Comparison of ENCODE assay signal across 2 cellular contexts in genomic region chr21:42002421-42002958, GRCh38.
TF ChIP-seq lines count a peak whose summit lies in the region.

No MANE protein-coding gene starts in this region.

TF ChIP-seq in HEK293, 187 proteins besides CTCF, POLR2A, EP300 and RAD21:
- TF ChIP-seq ZNF677 (tag by site-specific recombination; IDR thresholded peaks at IDR 0.05) (no peak), OSR2 (tag by site-specific recombination; IDR thresholded peaks at IDR 0.05) (peak; percentile 65)

TF ChIP-seq in GM12878, 131 proteins besides CTCF, POLR2A, EP300 and RAD21 (continues in another document):
- no peak for TF ChIP-seq EZH2 (IDR thresholded peaks at IDR 0.05; ENCODE audit: borderline replicate concordance, control insufficient read depth, low read depth, low read length)
- TF ChIP-seq BRCA1 (IDR thresholded peaks at IDR 0.05; ENCODE audit: low read depth, low read length) = no peak
- peak; percentile 81 for TF ChIP-seq IKZF1 (conservative IDR thresholded peaks at IDR 0.05)
- TF ChIP-seq SKIL (IDR thresholded peaks at IDR 0.05; ENCODE audit: low read depth, poor library complexity, severe bottlenecking) = peak; percentile 67
- no peak for TF ChIP-seq NR2C2 (IDR thresholded peaks at IDR 0.05; ENCODE audit: borderline replicate concordance, control insufficient read depth, insufficient read length, low read depth)
- no peak for TF ChIP-seq MTA3 (IDR thresholded peaks at IDR 0.05; ENCODE audit: borderline replicate concordance, low read length)
- TF ChIP-seq PRDM15 (CRISPR knock-in tag; IDR thresholded peaks at IDR 0.05) = no peak
- TF ChIP-seq KLF5 (IDR thresholded peaks at IDR 0.05; ENCODE audit: partially characterized antibody) = peak; percentile 28
- peak; percentile 94 for TF ChIP-seq ZSCAN29 (IDR thresholded peaks at IDR 0.05)
- TF ChIP-seq JUND (IDR thresholded peaks at IDR 0.05; ENCODE audit: low read depth, low read length) = peak; percentile 95
- TF ChIP-seq ZNF274 (IDR thresholded peaks at IDR 0.05; ENCODE audit: insufficient read depth, insufficient read length) = no peak
- no peak for TF ChIP-seq HDGF (IDR thresholded peaks at IDR 0.05)
- TF ChIP-seq STAT3 (IDR thresholded peaks at IDR 0.05; ENCODE audit: low read depth, low read length) = no peak
- TF ChIP-seq CBX5 (IDR thresholded peaks at IDR 0.05; ENCODE audit: low read depth) = no peak
- no peak for TF ChIP-seq REST (IDR thresholded peaks at IDR 0.05; ENCODE audit: low read depth, low read length)
- no peak for TF ChIP-seq USF1 (IDR thresholded peaks at IDR 0.05; ENCODE audit: borderline replicate concordance, extremely low read length, insufficient read depth, low read depth, low read length)
- no peak for TF ChIP-seq PML (IDR thresholded peaks at IDR 0.05; ENCODE audit: low read length)
- TF ChIP-seq ZNF592 (IDR thresholded peaks at IDR 0.05) = no peak
- no peak for TF ChIP-seq HSF1 (IDR thresholded peaks at IDR 0.05; ENCODE audit: low read depth, low read length)
- peak; percentile 54; the same call in 1 of the 2 replicates for TF ChIP-seq PAX5 (IDR thresholded peaks at IDR 0.05; ENCODE audit: borderline replicate concordance, low read depth, low read length)
- peak; percentile 89 for TF ChIP-seq RELB (IDR thresholded peaks at IDR 0.05; ENCODE audit: low read depth)
- TF ChIP-seq DPF2 (IDR thresholded peaks at IDR 0.05) = peak; percentile 86
- TF ChIP-seq TCF3 (IDR thresholded peaks at IDR 0.05; ENCODE audit: borderline replicate concordance, insufficient read depth, low read depth, low read length) = 0 out of 2 replicates have a peak, but pooled peaks have one; percentile 21
- TF ChIP-seq MXI1 (IDR thresholded peaks at IDR 0.05; ENCODE audit: low read depth, low read length) = peak; percentile 64; the same call in 1 of the 2 replicates
- peak; percentile 77; the same call in 1 of the 2 replicates for TF ChIP-seq ASH2L (IDR thresholded peaks at IDR 0.05; ENCODE audit: borderline replicate concordance, low read depth)
- no peak for TF ChIP-seq SIX5 (IDR thresholded peaks at IDR 0.05; ENCODE audit: low read depth, low read length, severe bottlenecking)
- TF ChIP-seq POLR2AphosphoS2 (IDR thresholded peaks at IDR 0.05; ENCODE audit: low read depth, low read length) = no peak
- no peak for TF ChIP-seq FOS (IDR thresholded peaks at IDR 0.05; ENCODE audit: borderline replicate concordance, extremely low read depth, insufficient read length)
- peak; percentile 77 for TF ChIP-seq NBN (IDR thresholded peaks at IDR 0.05)
- TF ChIP-seq E4F1 (IDR thresholded peaks at IDR 0.05; ENCODE audit: borderline replicate concordance, partially characterized antibody) = no peak
- no peak for TF ChIP-seq YBX1 (IDR thresholded peaks at IDR 0.05)
- no peak for TF ChIP-seq ZBTB33 (IDR thresholded peaks at IDR 0.05)
- TF ChIP-seq ATF7 (IDR thresholded peaks at IDR 0.05; ENCODE audit: low read depth) = peak; percentile 73
